2 cellular contexts compared by ENCODE assay signal in the genomic region with DNA sequence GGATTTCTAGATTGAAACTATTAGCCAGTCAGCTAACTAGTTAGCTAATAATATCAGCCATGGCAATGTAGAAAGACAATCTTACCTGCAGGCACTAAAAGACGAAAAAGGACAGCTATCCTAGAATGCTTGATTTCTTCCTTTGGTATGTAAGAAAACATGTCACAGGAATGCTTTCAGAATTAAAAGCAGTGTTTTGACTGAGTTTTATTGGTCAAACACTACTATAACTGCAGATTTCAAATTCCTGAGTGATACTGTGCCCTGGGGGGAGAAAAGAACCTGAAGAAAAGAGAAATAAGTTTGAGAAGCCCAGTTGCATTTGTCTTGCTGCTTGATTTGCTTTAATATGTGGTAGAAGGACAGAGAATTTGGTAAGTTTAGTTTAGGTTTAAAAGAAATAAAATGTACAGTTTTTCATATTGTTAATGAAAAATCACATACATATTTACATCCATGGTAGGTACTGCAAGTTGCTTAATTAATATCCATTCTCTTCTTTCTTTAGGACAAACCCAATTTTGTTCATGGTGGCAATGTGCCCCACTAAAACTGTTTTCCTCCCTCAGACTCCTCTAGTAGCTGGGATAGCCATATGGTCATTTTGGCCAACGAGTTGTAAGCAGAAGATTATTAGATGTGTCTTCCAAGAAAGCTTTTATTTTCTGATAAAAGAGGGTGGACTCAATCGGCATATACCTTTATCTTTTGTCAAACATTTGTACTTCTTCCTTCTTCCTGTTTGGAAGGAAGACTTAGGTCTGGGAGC.
TF ChIP-seq lines count a peak whose summit lies in the region.

No MANE protein-coding gene starts in this region.

TF ChIP-seq in SK-N-SH, 30 proteins besides CTCF, POLR2A, EP300 and RAD21:
- no peak for TF ChIP-seq TEAD4 (IDR thresholded peaks at IDR 0.05; ENCODE audit: borderline replicate concordance, insufficient read depth)

TF ChIP-seq in SK-N-SH treated with all-trans-retinoic acid at 6 μM for 48 hours, 23 proteins besides CTCF, POLR2A, EP300 and RAD21:
- TF ChIP-seq ESRRG (CRISPR knock-in tag; IDR thresholded peaks at IDR 0.05): no peak
- TF ChIP-seq, protein P1, sequence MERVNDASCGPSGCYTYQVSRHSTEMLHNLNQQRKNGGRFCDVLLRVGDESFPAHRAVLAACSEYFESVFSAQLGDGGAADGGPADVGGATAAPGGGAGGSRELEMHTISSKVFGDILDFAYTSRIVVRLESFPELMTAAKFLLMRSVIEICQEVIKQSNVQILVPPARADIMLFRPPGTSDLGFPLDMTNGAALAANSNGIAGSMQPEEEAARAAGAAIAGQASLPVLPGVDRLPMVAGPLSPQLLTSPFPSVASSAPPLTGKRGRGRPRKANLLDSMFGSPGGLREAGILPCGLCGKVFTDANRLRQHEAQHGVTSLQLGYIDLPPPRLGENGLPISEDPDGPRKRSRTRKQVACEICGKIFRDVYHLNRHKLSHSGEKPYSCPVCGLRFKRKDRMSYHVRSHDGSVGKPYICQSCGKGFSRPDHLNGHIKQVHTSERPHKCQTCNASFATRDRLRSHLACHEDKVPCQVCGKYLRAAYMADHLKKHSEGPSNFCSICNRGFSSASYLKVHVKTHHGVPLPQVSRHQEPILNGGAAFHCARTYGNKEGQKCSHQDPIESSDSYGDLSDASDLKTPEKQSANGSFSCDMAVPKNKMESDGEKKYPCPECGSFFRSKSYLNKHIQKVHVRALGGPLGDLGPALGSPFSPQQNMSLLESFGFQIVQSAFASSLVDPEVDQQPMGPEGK (CRISPR knock-in tag; IDR thresholded peaks at IDR 0.05; ENCODE audit: borderline replicate concordance): no peak
- no peak for TF ChIP-seq ZFP30 (CRISPR knock-in tag; IDR thresholded peaks at IDR 0.05)
- no peak for TF ChIP-seq ZFP3 (CRISPR knock-in tag; IDR thresholded peaks at IDR 0.05)
- TF ChIP-seq, protein P2, sequence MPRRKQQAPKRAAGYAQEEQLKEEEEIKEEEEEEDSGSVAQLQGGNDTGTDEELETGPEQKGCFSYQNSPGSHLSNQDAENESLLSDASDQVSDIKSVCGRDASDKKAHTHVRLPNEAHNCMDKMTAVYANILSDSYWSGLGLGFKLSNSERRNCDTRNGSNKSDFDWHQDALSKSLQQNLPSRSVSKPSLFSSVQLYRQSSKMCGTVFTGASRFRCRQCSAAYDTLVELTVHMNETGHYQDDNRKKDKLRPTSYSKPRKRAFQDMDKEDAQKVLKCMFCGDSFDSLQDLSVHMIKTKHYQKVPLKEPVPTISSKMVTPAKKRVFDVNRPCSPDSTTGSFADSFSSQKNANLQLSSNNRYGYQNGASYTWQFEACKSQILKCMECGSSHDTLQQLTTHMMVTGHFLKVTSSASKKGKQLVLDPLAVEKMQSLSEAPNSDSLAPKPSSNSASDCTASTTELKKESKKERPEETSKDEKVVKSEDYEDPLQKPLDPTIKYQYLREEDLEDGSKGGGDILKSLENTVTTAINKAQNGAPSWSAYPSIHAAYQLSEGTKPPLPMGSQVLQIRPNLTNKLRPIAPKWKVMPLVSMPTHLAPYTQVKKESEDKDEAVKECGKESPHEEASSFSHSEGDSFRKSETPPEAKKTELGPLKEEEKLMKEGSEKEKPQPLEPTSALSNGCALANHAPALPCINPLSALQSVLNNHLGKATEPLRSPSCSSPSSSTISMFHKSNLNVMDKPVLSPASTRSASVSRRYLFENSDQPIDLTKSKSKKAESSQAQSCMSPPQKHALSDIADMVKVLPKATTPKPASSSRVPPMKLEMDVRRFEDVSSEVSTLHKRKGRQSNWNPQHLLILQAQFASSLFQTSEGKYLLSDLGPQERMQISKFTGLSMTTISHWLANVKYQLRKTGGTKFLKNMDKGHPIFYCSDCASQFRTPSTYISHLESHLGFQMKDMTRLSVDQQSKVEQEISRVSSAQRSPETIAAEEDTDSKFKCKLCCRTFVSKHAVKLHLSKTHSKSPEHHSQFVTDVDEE (CRISPR knock-in tag; IDR thresholded peaks at IDR 0.05): no peak
- no peak for TF ChIP-seq CSDC2 (CRISPR knock-in tag; IDR thresholded peaks at IDR 0.05)
- no peak for TF ChIP-seq OSR1 (CRISPR knock-in tag; IDR thresholded peaks at IDR 0.05)
- TF ChIP-seq SNAI2 (CRISPR knock-in tag; IDR thresholded peaks at IDR 0.05): no peak
- TF ChIP-seq ISL1 (CRISPR knock-in tag; IDR thresholded peaks at IDR 0.05): no peak
- TF ChIP-seq TOX (CRISPR knock-in tag; IDR thresholded peaks at IDR 0.05; ENCODE audit: borderline replicate concordance): no peak
- TF ChIP-seq, protein P3, sequence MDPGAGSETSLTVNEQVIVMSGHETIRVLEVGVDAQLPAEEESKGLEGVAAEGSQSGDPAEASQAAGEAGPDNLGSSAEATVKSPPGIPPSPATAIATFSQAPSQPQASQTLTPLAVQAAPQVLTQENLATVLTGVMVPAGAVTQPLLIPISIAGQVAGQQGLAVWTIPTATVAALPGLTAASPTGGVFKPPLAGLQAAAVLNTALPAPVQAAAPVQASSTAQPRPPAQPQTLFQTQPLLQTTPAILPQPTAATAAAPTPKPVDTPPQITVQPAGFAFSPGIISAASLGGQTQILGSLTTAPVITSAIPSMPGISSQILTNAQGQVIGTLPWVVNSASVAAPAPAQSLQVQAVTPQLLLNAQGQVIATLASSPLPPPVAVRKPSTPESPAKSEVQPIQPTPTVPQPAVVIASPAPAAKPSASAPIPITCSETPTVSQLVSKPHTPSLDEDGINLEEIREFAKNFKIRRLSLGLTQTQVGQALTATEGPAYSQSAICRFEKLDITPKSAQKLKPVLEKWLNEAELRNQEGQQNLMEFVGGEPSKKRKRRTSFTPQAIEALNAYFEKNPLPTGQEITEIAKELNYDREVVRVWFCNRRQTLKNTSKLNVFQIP (CRISPR knock-in tag; IDR thresholded peaks at IDR 0.05; ENCODE audit: borderline replicate concordance, low read depth): no peak
